13 cellular contexts compared by ENCODE assay signal in genomic region chr9:121305269-121305994, GRCh38. TPM values are rescaled to one million over a fixed set of nuclear protein-coding genes. Genes with fewer than 3 reads are reported as not detected.
DNase-seq lines count a peak whose midpoint lies in the region; ATAC-seq, FAIRE-seq and TF ChIP-seq lines count a peak whose summit lies in the region.
"Had no signal": no experiment of that assay in that cellular context is flagged by ENCODE, and none has a peak within 500 bp of the region (broad histone marks: within the 10 kb centered on the region; RNA-seq: fewer than 3 reads in every experiment).

No MANE protein-coding gene starts in this region.

- FAIRE-seq in HepG2 (lab: Jason Lieb, UNC): no peak
- FAIRE-seq: A204.1 had no signal

- no peaks in the 10 kb centered on the region for H3K36me3 Mint-ChIP-seq in activated naive CD8-positive, alpha-beta T cell treated with anti-CD3 and anti-CD28 coated beads, Interleukin-2, amount 50 U/mL, for 24 hours (ENCODE audit: low read depth)
- peaks cover 4 to 14% of the 10 kb centered on the region in 2 donors for H3K36me3 Mint-ChIP-seq in CD4-positive, alpha-beta memory T cell
- H3K36me3 Mint-ChIP-seq: activated naive CD4-positive, alpha-beta T cell treated with anti-CD3 and anti-CD28 coated beads, Interleukin-2, amount 10 ng/mL, durations not matched to agents 7 days and 5 days had no signal

- ATAC-seq in HepG2: no peak
- ATAC-seq in activated naive CD8-positive, alpha-beta T cell treated with anti-CD3 and anti-CD28 coated beads, Interleukin-2, amount 50 U/mL, for 24 hours: no peak

- peak overlapping the region; percentile 40 to 97 for H3K27ac ChIP-seq in coronary artery
- H3K27ac ChIP-seq in HepG2 (ENCODE audit: extremely low read length, insufficient read depth, low read length): no peak overlapping the region
- peak overlapping the region; percentile 12 for H3K27ac ChIP-seq in skeletal muscle tissue (ENCODE audit: low read depth, low read length)
- H3K27ac ChIP-seq in CD4-positive, alpha-beta memory T cell (ENCODE audit: low read depth, low read length): no peak overlapping the region
- H3K27ac ChIP-seq: SK-N-MC had no signal

- no peak overlapping the region for H3K9ac ChIP-seq in HepG2 (ENCODE audit: insufficient read depth, low read depth, low read length)
- H3K9ac ChIP-seq in skeletal muscle tissue (ENCODE audit: low read depth in 1 of 3, low read length in 3 of 3): peak overlapping the region in 1 of 3 donors; percentile 35

- TF ChIP-seq CTCF in AG10803 (conservative IDR thresholded peaks at IDR 0.05; ENCODE audit: low read length) (no peak), coronary artery (IDR thresholded peaks at IDR 0.05) (no peak), HepG2 (CRISPR knock-in tag; IDR thresholded peaks at IDR 0.05) (no peak)

- WGBS in HepG2 (ENCODE audit: low lambda C conversion rate): 90% methylated on average over 10 of the region's 13 CpGs

- no peak overlapping the region for H3K4me3 ChIP-seq in AG10803 (ENCODE audit: low read length)
- H3K4me3 ChIP-seq in coronary artery: peak overlapping the region; percentile 75
- H3K4me3 ChIP-seq in HepG2 (replicated peaks in 1 of 3; ENCODE audit: insufficient read depth in 1 of 3, low read depth in 2 of 3, low read length in 3 of 3): no peak overlapping the region
- H3K4me3 ChIP-seq in skeletal muscle tissue (ENCODE audit: low read length in 3 of 3): peak overlapping the region in 1 of 3 donors; percentile 49
- H3K4me3 ChIP-seq in CD4-positive, alpha-beta memory T cell (ENCODE audit: low read length in 2 of 2): no peak overlapping the region
- H3K4me3 ChIP-seq: SK-N-MC had no signal

- H3K27me3 ChIP-seq in HepG2 (ENCODE audit: control insufficient read depth in 1 of 2, insufficient read depth in 2 of 2, low read length in 2 of 2): no peaks in the 10 kb centered on the region
- no peaks in the 10 kb centered on the region for H3K27me3 ChIP-seq in skeletal muscle tissue (ENCODE audit: control insufficient read depth in 3 of 3, insufficient read depth in 3 of 3, low read length in 3 of 3)
- H3K27me3 ChIP-seq in CD4-positive, alpha-beta memory T cell (ENCODE audit: insufficient read depth, low read length): no peaks in the 10 kb centered on the region

- H3K36me3 ChIP-seq in HepG2 (replicated peaks in 1 of 2; ENCODE audit: control insufficient read depth in 1 of 2, insufficient read depth in 2 of 2, low read length in 2 of 2) (peaks cover 24 to 45% of the 10 kb centered on the region in 2 experiments; a peak in 4 of 5 replicates), skeletal muscle tissue (ENCODE audit: control insufficient read depth in 3 of 3, insufficient read depth in 3 of 3, low read length in 3 of 3) (peaks cover 58 to 74% (median 62%) of the 10 kb centered on the region in 3 donors)
- H3K36me3 ChIP-seq in CD4-positive, alpha-beta memory T cell (ENCODE audit: insufficient read depth, low read length): no peaks in the 10 kb centered on the region

- DNase-seq in AG10803 (ENCODE audit: low read depth) (peak; percentile 39), coronary artery (ENCODE audit: low spot score) (no peak), HepG2 (ENCODE audit: low spot score) (no peak), Ammon's horn (ENCODE audit: low spot score) (no peak)
- DNase-seq in activated effector memory CD4-positive, alpha-beta T cell treated with Interleukin-2 at 50 U/mL for 16 hours: no peak
- no peak for DNase-seq in activated naive CD8-positive, alpha-beta T cell treated with anti-CD3 and anti-CD28 coated beads, Interleukin-2, amount 50 U/mL, for 24 hours
- DNase-seq in CD4-positive, alpha-beta memory T cell: no peak
- DNase-seq: activated naive CD4-positive, alpha-beta T cell treated with anti-CD3 and anti-CD28 coated beads, Interleukin-2, amount 10 ng/mL, durations not matched to agents 7 days and 5 days; cerebellar nuclear complex; NCI-H226 had no signal

- intact Hi-C loops in HepG2 (cut with micrococcal nuclease; ENCODE audit: unreplicated experiment): loop anchor here (2.0 kb wide), 1 partner anchor 71 kb away; no protein-coding TSS in a partner anchor
- intact Hi-C loops in CD4-positive, alpha-beta memory T cell (cut with micrococcal nuclease): no loop called here

- no peak for TF ChIP-seq RAD21 in HepG2 (CRISPR knock-in tag; IDR thresholded peaks at IDR 0.05)

- H3K9me3 Mint-ChIP-seq in activated naive CD8-positive, alpha-beta T cell treated with anti-CD3 and anti-CD28 coated beads, Interleukin-2, amount 50 U/mL, for 24 hours: no peaks in the 10 kb centered on the region
- H3K9me3 Mint-ChIP-seq in CD4-positive, alpha-beta memory T cell: no peaks in the 10 kb centered on the region
- H3K9me3 Mint-ChIP-seq: activated naive CD4-positive, alpha-beta T cell treated with anti-CD3 and anti-CD28 coated beads, Interleukin-2, amount 10 ng/mL, durations not matched to agents 7 days and 5 days had no signal

- peaks cover 4% of the 10 kb centered on the region for H3K27me3 Mint-ChIP-seq in activated naive CD8-positive, alpha-beta T cell treated with anti-CD3 and anti-CD28 coated beads, Interleukin-2, amount 50 U/mL, for 24 hours
- H3K27me3 Mint-ChIP-seq in CD4-positive, alpha-beta memory T cell: peaks cover 2 to 4% of the 10 kb centered on the region in 2 donors

- peaks cover 59% of the 10 kb centered on the region for H3K4me1 ChIP-seq in HepG2 (ENCODE audit: insufficient read depth, low read length)
- H3K4me1 ChIP-seq in skeletal muscle tissue (ENCODE audit: control insufficient read depth in 3 of 3, insufficient read depth in 3 of 3, low read length in 3 of 3): peaks cover 52 to 65% (median 53%) of the 10 kb centered on the region in 3 donors
- no peaks in the 10 kb centered on the region for H3K4me1 ChIP-seq in CD4-positive, alpha-beta memory T cell (ENCODE audit: insufficient read depth, low read length)

- no peak for TF ChIP-seq POLR2A in HepG2 (IDR thresholded peaks at IDR 0.05; ENCODE audit: insufficient read depth in 1 of 2, low read depth in 2 of 2, low read length in 2 of 2)

- H3K4me3 Mint-ChIP-seq in activated naive CD8-positive, alpha-beta T cell treated with anti-CD3 and anti-CD28 coated beads, Interleukin-2, amount 50 U/mL, for 24 hours: no peak overlapping the region
- no peak overlapping the region for H3K4me3 Mint-ChIP-seq in CD4-positive, alpha-beta memory T cell
- H3K4me3 Mint-ChIP-seq: activated naive CD4-positive, alpha-beta T cell treated with anti-CD3 and anti-CD28 coated beads, Interleukin-2, amount 10 ng/mL, durations not matched to agents 7 days and 5 days had no signal

- H2AFZ ChIP-seq in HepG2 (ENCODE audit: low read length): no peak overlapping the region

- H3K9me3 ChIP-seq in HepG2 (ENCODE audit: low read length): no peaks in the 10 kb centered on the region
- no peaks in the 10 kb centered on the region for H3K9me3 ChIP-seq in skeletal muscle tissue (ENCODE audit: control insufficient read depth in 3 of 3, low read length in 3 of 3)
- H3K9me3 ChIP-seq in CD4-positive, alpha-beta memory T cell (ENCODE audit: control insufficient read depth in 1 of 2, low read length in 2 of 2): no peaks in the 10 kb centered on the region

- BruUV-seq in HepG2 (replicated peaks; lab: Mats Ljungman, UMichigan): no TSS peak

- no peak overlapping the region for H3K27ac Mint-ChIP-seq in activated naive CD8-positive, alpha-beta T cell treated with anti-CD3 and anti-CD28 coated beads, Interleukin-2, amount 50 U/mL, for 24 hours
- no peak overlapping the region for H3K27ac Mint-ChIP-seq in CD4-positive, alpha-beta memory T cell
- H3K27ac Mint-ChIP-seq: activated naive CD4-positive, alpha-beta T cell treated with anti-CD3 and anti-CD28 coated beads, Interleukin-2, amount 10 ng/mL, durations not matched to agents 7 days and 5 days had no signal

- peaks cover 6% of the 10 kb centered on the region for H3K79me2 ChIP-seq in HepG2 (ENCODE audit: insufficient read depth, low read length)

- POLR2A ChIA-PET in HepG2 (lab: Yijun Ruan, JAX): interaction anchor here (14.1 kb wide), 1 partner anchor 20 kb away, joined by 398 read pairs; no protein-coding TSS in a partner anchor
- POLR2A ChIA-PET in CD4-positive, alpha-beta memory T cell (lab: Charles Lee; ENCODE audit: partially characterized antibody): no interaction called here

- in situ Hi-C loops in HepG2 (cut with HindIII; ENCODE audit: extremely low pct_ligation_motif_present, low pct_unique_long_range_greater_than_20kb): no loop called here

- no peaks in the 10 kb centered on the region for H4K20me1 ChIP-seq in HepG2 (ENCODE audit: insufficient read depth, low read length)

- H3K4me1 Mint-ChIP-seq in activated naive CD8-positive, alpha-beta T cell treated with anti-CD3 and anti-CD28 coated beads, Interleukin-2, amount 50 U/mL, for 24 hours: peaks cover 2% of the 10 kb centered on the region
- peaks cover 1 to 2% (median 2%) of the 10 kb centered on the region in 4 donors for H3K4me1 Mint-ChIP-seq in CD4-positive, alpha-beta memory T cell

- no peak for TF ChIP-seq EP300 in HepG2 (IDR thresholded peaks at IDR 0.05; ENCODE audit: low read depth in 2 of 2, low read length in 2 of 2)
- TF ChIP-seq EP300 in HepG2 (CRISPR knock-in tag; IDR thresholded peaks at IDR 0.05; ENCODE audit: borderline replicate concordance): no peak

- no peak overlapping the region for H3K4me2 ChIP-seq in HepG2 (ENCODE audit: low read depth, low read length)

- CTCF ChIA-PET in HepG2 (lab: Yijun Ruan, JAX; ENCODE audit: low intra/inter-chr PET ratio, low total read pairs): no interaction called here
- CTCF ChIA-PET in CD4-positive, alpha-beta memory T cell (lab: Charles Lee; ENCODE audit: partially characterized antibody): interaction anchor here (1.1 kb wide), 1 partner anchor 14 kb away, joined by 4 read pairs; no protein-coding TSS in a partner anchor

RNA-seq across cellular contexts. Expression of gene GSN, which starts 37.5 kb away (rescaled TPM):
- total RNA-seq in HepG2 (2016; rRNA removed; fragmentation: Illumina TruSeq; extraction: Trizol) (126 and 307 TPM in 2 replicates), skeletal muscle tissue (342 TPM)
- total RNA-seq in HepG2 (2016; cell fraction: cytosol; rRNA removed; fragmentation: Illumina TruSeq; extraction: Trizol; ENCODE audit: low read depth): 56.0 and 58.2 TPM in 2 replicates
- total RNA-seq in HepG2 (2016; cell fraction: insoluble cytoplasmic fraction; rRNA removed; fragmentation: Illumina TruSeq; extraction: Trizol): 125 and 311 TPM in 2 replicates
- 102 and 113 TPM in 2 replicates for total RNA-seq in HepG2 (2016; cell fraction: membrane; rRNA removed; fragmentation: Illumina TruSeq; extraction: Trizol)
- total RNA-seq in HepG2 (2016; cell fraction: nucleus; rRNA removed; fragmentation: Illumina TruSeq; extraction: Trizol): 251 and 294 TPM in 2 replicates
- 294 and 436 TPM in 2 replicates for polyA plus RNA-seq in HepG2 (2011; rRNA removed)
- 396 and 404 TPM in 2 replicates for polyA plus RNA-seq in HepG2 (2011; cell fraction: cytosol; rRNA removed)
- polyA plus RNA-seq in HepG2 (2011; cell fraction: nucleus; rRNA removed): 430 and 447 TPM in 2 replicates
- 349 and 423 TPM in 2 replicates for polyA plus RNA-seq in HepG2 (2012)
- 57.9 and 60.7 TPM in 2 replicates for polyA plus RNA-seq in HepG2 (2016; cell fraction: cytosol; fragmentation: Illumina TruSeq; extraction: Trizol; ENCODE audit: low read depth)
- polyA plus RNA-seq in HepG2 (2016; cell fraction: insoluble cytoplasmic fraction; fragmentation: Illumina TruSeq; extraction: Trizol; ENCODE audit: low read depth): 115 and 123 TPM in 2 replicates
- polyA plus RNA-seq in HepG2 (2016; cell fraction: membrane; fragmentation: Illumina TruSeq; extraction: Trizol; ENCODE audit: low read depth): 77.0 and 92.1 TPM in 2 replicates
- polyA plus RNA-seq in HepG2 (2016; cell fraction: nucleus; fragmentation: Illumina TruSeq; extraction: Trizol; ENCODE audit: insufficient read depth, low read depth): 379 and 400 TPM in 2 replicates
- polyA minus RNA-seq in HepG2 (2011; rRNA and poly(A)+ RNA removed; ENCODE audit: low replicate concordance): 66.7 and 379 TPM in 2 replicates
- polyA minus RNA-seq in HepG2 (2011; cell fraction: cytosol; rRNA and poly(A)+ RNA removed): 132 and 185 TPM in 2 replicates
- polyA minus RNA-seq in HepG2 (2011; cell fraction: nucleus; rRNA and poly(A)+ RNA removed): 122 and 168 TPM in 2 replicates
- 1 to 10 TPM; 7.8 to 8.7 TPM for total RNA-seq in CD4-positive, alpha-beta memory T cell
- polyA plus RNA-seq in CD4-positive, alpha-beta memory T cell: 1 to 10 TPM; 1.9 to 4.1 TPM

Comparison
In these comparisons a context has a peak if more than half of its experiments do, and no peak if none do; other contexts are left out.
1. H3K27ac ChIP-seq: peak in coronary artery (2 of 2) and skeletal muscle tissue (single experiment); none in HepG2 (single experiment) and CD4-positive, alpha-beta memory T cell (single experiment).
2. RNA of gene GSN, which starts 37.5 kb away (total RNA-seq): 342 TPM in skeletal muscle tissue (single experiment) and 56.0 to 311 TPM in HepG2; 7.8 to 8.7 TPM in CD4-positive, alpha-beta memory T cell; every median in the first group is over 4 times any median in the second.